ENCODE assay signal across 9 cellular contexts in the genomic region with DNA sequence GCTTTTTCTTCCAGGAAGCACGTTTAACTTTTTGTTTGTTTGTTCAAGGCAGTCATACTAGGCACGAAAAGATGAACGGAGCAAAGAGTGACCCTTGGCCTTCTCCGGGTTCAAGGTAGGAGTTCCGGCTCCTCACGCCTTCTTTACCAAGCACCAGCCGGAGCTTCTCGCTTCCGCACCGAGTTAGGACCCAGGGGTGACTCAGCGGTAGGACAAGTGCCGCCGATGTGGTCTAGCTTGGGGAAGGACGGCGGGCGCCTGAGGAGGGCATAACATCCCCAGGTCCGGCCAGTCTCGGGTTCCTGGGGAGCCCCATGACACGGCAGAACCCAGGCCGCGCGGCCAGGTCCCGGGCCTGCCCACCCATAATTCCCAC. TPM values are rescaled to one million over a fixed set of nuclear protein-coding genes. Genes with fewer than 3 reads are reported as not detected.
A peak's percentile ranks its signal among the peaks of the same experiment; 100 is the strongest.
DNase-seq lines count a peak whose midpoint lies in the region; ATAC-seq and TF ChIP-seq lines count a peak whose summit lies in the region.
"Had no signal": no experiment of that assay in that cellular context is flagged by ENCODE, and none has a peak within 500 bp of the region (broad histone marks: within the 10 kb centered on the region; RNA-seq: fewer than 3 reads in every experiment).

No MANE protein-coding gene starts in this region.

- H3K9me3 ChIP-seq in mesodermal cell (ENCODE audit: control insufficient read depth, low read length) = no peaks in the 10 kb centered on the region

- peak overlapping the region; percentile 91 for H3K4me3 ChIP-seq in mesodermal cell (ENCODE audit: extremely low read depth, insufficient read depth, low read length, poor library complexity, severe bottlenecking)

- H3K27ac ChIP-seq in VCaP (peak overlapping the region; percentile 82), mesodermal cell (ENCODE audit: low read depth, low read length, severe bottlenecking) (peak overlapping the region; percentile 91)

- no peaks in the 10 kb centered on the region for H3K4me1 ChIP-seq in mesodermal cell (ENCODE audit: control insufficient read depth, insufficient read depth, low read length, poor library complexity, severe bottlenecking)

- TF ChIP-seq CTCF in VCaP (conservative IDR thresholded peaks at IDR 0.05) = no peak

- peaks cover 11% of the 10 kb centered on the region for H3K36me3 ChIP-seq in mesodermal cell (ENCODE audit: control insufficient read depth, insufficient read depth, low read length)

- ATAC-seq in GM21717 (IDR thresholded peaks at IDR 0.05; ENCODE audit: unreplicated experiment) = peak; percentile 27
- ATAC-seq in stimulated activated memory B cell treated with anti-CD40 and anti-IgM and Interleukin-4, amounts not matched to agents 10 μg/mL and 1 μg/mL and 100 μg/mL, for 72 hours = peak; percentile 66

- H3K36me3 Mint-ChIP-seq in IgD-negative memory B cell = no peaks in the 10 kb centered on the region
- peaks cover 15% of the 10 kb centered on the region for H3K36me3 Mint-ChIP-seq in stimulated activated memory B cell treated with anti-CD40 and anti-IgM and Interleukin-4, amounts not matched to agents 10 μg/mL and 1 μg/mL and 100 μg/mL, for 72 hours

- DNase-seq in EH (ENCODE audit: low read depth) (peak; percentile 69), dermis microvascular lymphatic vessel endothelial cell (ENCODE audit: low read depth in 2 of 2) (peak; percentile 3 to 65), midbrain (lab: John Stamatoyannopoulos, UW) (no peak)

- H3K4me1 Mint-ChIP-seq in IgD-negative memory B cell = peaks cover 20 to 31% (median 24%) of the 10 kb centered on the region in 3 donors
- peaks cover 34% of the 10 kb centered on the region for H3K4me1 Mint-ChIP-seq in stimulated activated memory B cell treated with anti-CD40 and anti-IgM and Interleukin-4, amounts not matched to agents 10 μg/mL and 1 μg/mL and 100 μg/mL, for 72 hours

- H3K9me3 Mint-ChIP-seq in IgD-negative memory B cell = no peaks in the 10 kb centered on the region
- H3K9me3 Mint-ChIP-seq in stimulated activated memory B cell treated with anti-CD40 and anti-IgM and Interleukin-4, amounts not matched to agents 10 μg/mL and 1 μg/mL and 100 μg/mL, for 72 hours = no peaks in the 10 kb centered on the region

- H3K27me3 Mint-ChIP-seq in IgD-negative memory B cell = no peaks in the 10 kb centered on the region
- no peaks in the 10 kb centered on the region for H3K27me3 Mint-ChIP-seq in stimulated activated memory B cell treated with anti-CD40 and anti-IgM and Interleukin-4, amounts not matched to agents 10 μg/mL and 1 μg/mL and 100 μg/mL, for 72 hours

- H3K27ac Mint-ChIP-seq in IgD-negative memory B cell = peak overlapping the region; percentile 87 to 98 (median 98)
- H3K27ac Mint-ChIP-seq in stimulated activated memory B cell treated with anti-CD40 and anti-IgM and Interleukin-4, amounts not matched to agents 10 μg/mL and 1 μg/mL and 100 μg/mL, for 72 hours = peak overlapping the region; percentile 91

- peak overlapping the region; percentile 91 to 100 (median 98) for H3K4me3 Mint-ChIP-seq in IgD-negative memory B cell
- peak overlapping the region; percentile 89 for H3K4me3 Mint-ChIP-seq in stimulated activated memory B cell treated with anti-CD40 and anti-IgM and Interleukin-4, amounts not matched to agents 10 μg/mL and 1 μg/mL and 100 μg/mL, for 72 hours

- 0 to 1% methylated on average over 16 to 18 of the region's 23 CpGs for WGBS in mesodermal cell (ENCODE audit: insufficient coverage in 2 of 2), 2 experiments

RNA-seq across cellular contexts. Expression of a gene that starts 0.4 kb away (rescaled TPM):
- 77.1 TPM for polyA plus RNA-seq in IgD-negative memory B cell
- total RNA-seq in dermis microvascular lymphatic vessel endothelial cell = 46.7 and 49.7 TPM in 2 replicates
- 81.3 TPM for polyA plus RNA-seq in mesodermal cell (2013, experiment 1 of 2)
- polyA plus RNA-seq in mesodermal cell (2013, experiment 2 of 2) = 74.3 TPM

RNA-seq across cellular contexts. Expression of a gene that starts 28.2 kb away (rescaled TPM):
- 0.09 TPM for polyA plus RNA-seq in IgD-negative memory B cell
- total RNA-seq in dermis microvascular lymphatic vessel endothelial cell = 9.4 and 14.5 TPM in 2 replicates
- polyA plus RNA-seq in mesodermal cell (2013, experiment 1 of 2) = 18.3 TPM
- 15.6 TPM for polyA plus RNA-seq in mesodermal cell (2013, experiment 2 of 2)

RNA-seq across cellular contexts. Expression of a gene that starts 40.5 kb away (rescaled TPM):
- polyA plus RNA-seq in IgD-negative memory B cell = not detected
- under 0.01 TPM in 1 of 2 replicates, not detected in the other for total RNA-seq in dermis microvascular lymphatic vessel endothelial cell
- 0.18 TPM for polyA plus RNA-seq in mesodermal cell (2013, experiment 1 of 2)
- 0.20 TPM for polyA plus RNA-seq in mesodermal cell (2013, experiment 2 of 2)
- total RNA-seq: glomerular endothelial cell had no signal

RNA-seq across cellular contexts. Expression of a gene that starts 57.8 kb away (rescaled TPM):
- polyA plus RNA-seq in IgD-negative memory B cell = 7.3 TPM
- total RNA-seq in dermis microvascular lymphatic vessel endothelial cell = 0.90 and 1.3 TPM in 2 replicates
- 7.4 TPM for polyA plus RNA-seq in mesodermal cell (2013, experiment 1 of 2)
- 4.9 TPM for polyA plus RNA-seq in mesodermal cell (2013, experiment 2 of 2)
